In genomic region chr10:122954731-122955050, GRCh38 we compare ENCODE assay signal across 8 cellular contexts. TPM values are rescaled to one million over a fixed set of nuclear protein-coding genes. Genes with fewer than 3 reads are reported as not detected.
DNase-seq lines count a peak whose midpoint lies in the region; ATAC-seq, FAIRE-seq and TF ChIP-seq lines count a peak whose summit lies in the region.

No MANE protein-coding gene starts in this region.

- peaks cover under 1 to 15% (median 6%) of the 10 kb centered on the region in 3 donors for H3K27me3 Mint-ChIP-seq in naive B cell

- TF ChIP-seq RAD21 in IMR-90 (IDR thresholded peaks at IDR 0.05; ENCODE audit: low read length) = no peak

- no peak for DNase-seq in AG04449 (ENCODE audit: low read depth, low spot score)
- DNase-seq in IMR-90 = no peak
- DNase-seq in bronchial epithelial cell (ENCODE audit: low read depth) = no peak
- no peak for DNase-seq in naive B cell
- no peak for DNase-seq in urothelium cell line (ENCODE audit: low spot score)
- no peak for DNase-seq in NCI-H1694 (lab: John Stamatoyannopoulos, UW)

- dilution Hi-C loops in IMR-90 (cut with HindIII; ENCODE audit: low sequenced_read_pairs, unreplicated experiment) = no loop called here

- TF ChIP-seq CTCF in AG04449 (IDR thresholded peaks at IDR 0.05; ENCODE audit: insufficient read depth, low read length, missing control alignments) (no peak), IMR-90 (conservative IDR thresholded peaks at IDR 0.05; ENCODE audit: low read depth, low read length) (no peak), bronchial epithelial cell (IDR thresholded peaks at IDR 0.05; ENCODE audit: insufficient read depth, low read length, severe bottlenecking) (no peak)

- H3K4me2 ChIP-seq in IMR-90 (ENCODE audit: low read depth, low read length) = peak overlapping the region; percentile 80

- no peak overlapping the region for H3K27ac ChIP-seq in IMR-90 (ENCODE audit: insufficient read depth, low read length)

- H4K5ac ChIP-seq in IMR-90 (ENCODE audit: low read depth, low read length) = peak overlapping the region; percentile 85

- H2BK5ac ChIP-seq in IMR-90 (ENCODE audit: low read depth, low read length, poor library complexity, severe bottlenecking) = no peak overlapping the region

- peaks cover 15 to 28% (median 24%) of the 10 kb centered on the region in 3 donors for H3K4me1 Mint-ChIP-seq in naive B cell

- no peak for FAIRE-seq in bronchial epithelial cell (lab: Jason Lieb, UNC)
- no peak for FAIRE-seq in urothelium cell line (lab: Jason Lieb, UNC)

- CTCF ChIA-PET in AG04449 (lab: Yijun Ruan, JAX) = interaction anchor here (1.3 to 3.8 kb wide), 2 partner anchors 25 to 31 kb away, joined by 3 to 24 read pairs; partner anchors contain the start of gene PSTK
- CTCF ChIA-PET in IMR-90 (lab: Yijun Ruan, JAX) = no interaction called here

- ATAC-seq in IMR-90 (ENCODE audit: low read depth) (no peak), naive B cell (ENCODE audit: low read depth in 2 of 2) (no peak), HG02870 (IDR thresholded peaks at IDR 0.05; ENCODE audit: unreplicated experiment) (no peak), HG03280 (IDR thresholded peaks at IDR 0.05; ENCODE audit: unreplicated experiment) (no peak)

- H3K4ac ChIP-seq in IMR-90 (ENCODE audit: low read depth, low read length) = peak overlapping the region; percentile 94

- peaks cover under 1 to 7% of the 10 kb centered on the region in 2 donors for H3K36me3 Mint-ChIP-seq in naive B cell

- H3K9ac ChIP-seq in IMR-90 (ENCODE audit: low read depth, low read length) = no peak overlapping the region

- 63% methylated on average over 10 of the region's 13 CpGs; no CpG with 5 or more reads in 1 of the 2 experiments for WGBS in IMR-90 (ENCODE audit: extremely low coverage in 2 of 2, insufficient read length in 1 of 2), 2 experiments

- in situ Hi-C loops in IMR-90 (cut with MboI; ENCODE audit: low sequenced_read_pairs) = no loop called here

- H3K9me3 ChIP-seq in IMR-90 (ENCODE audit: control insufficient read depth, insufficient read depth, low read length) = no peaks in the 10 kb centered on the region

- H3K4me1 ChIP-seq in IMR-90 (ENCODE audit: control insufficient read depth, insufficient read depth, low read length) = no peaks in the 10 kb centered on the region

- peak overlapping the region in 3 of 6 donors; percentile 87 to 95 (median 91) for H3K27ac Mint-ChIP-seq in naive B cell

- peak overlapping the region; percentile 81 to 99 for H4K8ac ChIP-seq in IMR-90 (ENCODE audit: low read depth in 2 of 2, low read length in 2 of 2)

- no peaks in the 10 kb centered on the region for H3K27me3 ChIP-seq in IMR-90 (ENCODE audit: control insufficient read depth, insufficient read depth, low read length)
- no peaks in the 10 kb centered on the region for H3K27me3 ChIP-seq in bronchial epithelial cell (ENCODE audit: control insufficient read depth, insufficient read depth, low read length)

- H2AK5ac ChIP-seq in IMR-90 (ENCODE audit: low read depth, low read length) = no peak overlapping the region

- H3K56ac ChIP-seq in IMR-90 (ENCODE audit: extremely low read depth, insufficient read depth, low read length) = no peak overlapping the region

- peak overlapping the region; percentile 95 for H2AK9ac ChIP-seq in IMR-90 (replicated peaks; ENCODE audit: low read depth, low read length, poor library complexity)

- H3K4me3 Mint-ChIP-seq in naive B cell = peak overlapping the region; percentile 41 to 97 (median 94)

- no peak overlapping the region for H3K14ac ChIP-seq in IMR-90 (replicated peaks; ENCODE audit: low read depth, low read length)

- H3K36me3 ChIP-seq in IMR-90 (ENCODE audit: control insufficient read depth, insufficient read depth, low read length) (no peaks in the 10 kb centered on the region), bronchial epithelial cell (ENCODE audit: control insufficient read depth, insufficient read depth, low read length) (no peaks in the 10 kb centered on the region)

- H2BK120ac ChIP-seq in IMR-90 (ENCODE audit: low read depth, low read length) = peak overlapping the region; percentile 82

- BruUV-seq in IMR-90 (replicated peaks; lab: Mats Ljungman, UMichigan) = no TSS peak

- H3K9me1 ChIP-seq in IMR-90 (ENCODE audit: insufficient read depth, low read length) = peaks cover 2% of the 10 kb centered on the region; the same call in 1 of the 2 replicates

- no peaks in the 10 kb centered on the region for H4K20me1 ChIP-seq in IMR-90 (ENCODE audit: insufficient read depth, low read length)

- peak overlapping the region; percentile 99 for H2AFZ ChIP-seq in IMR-90 (replicated peaks; ENCODE audit: low read length, poor library complexity)

- TF ChIP-seq POLR2A in IMR-90 (IDR thresholded peaks at IDR 0.05; ENCODE audit: low read depth, low read length) = no peak

- H2BK15ac ChIP-seq in IMR-90 (ENCODE audit: low read depth, low read length) = no peak overlapping the region; the same call in 2 of the 3 replicates

- H4K91ac ChIP-seq in IMR-90 (ENCODE audit: insufficient read depth, low read depth, low read length) = no peak overlapping the region; the same call in 1 of the 2 replicates

- H3K4me3 ChIP-seq in AG04449 (ENCODE audit: low read depth, low read length) = peak overlapping the region; percentile 80
- H3K4me3 ChIP-seq in IMR-90 (ENCODE audit: insufficient read depth, low read depth, low read length) = peak overlapping the region; percentile 44
- peak overlapping the region; percentile 75 for H3K4me3 ChIP-seq in bronchial epithelial cell (ENCODE audit: low read depth, low read length)

- H2BK20ac ChIP-seq in IMR-90 (ENCODE audit: low read depth, low read length) = no peak overlapping the region

- no peak overlapping the region for H3K18ac ChIP-seq in IMR-90 (ENCODE audit: low read depth, low read length)

- intact Hi-C loops in IMR-90 (cut with micrococcal nuclease) = loop anchor here (5.0 kb wide), 2 partner anchors 77 to 102 kb away; partner anchors contain the start of gene FAM24B

- H3K9me3 Mint-ChIP-seq in naive B cell = peaks cover 0 to 6% (median 4%) of the 10 kb centered on the region in 7 donors

- H3K79me1 ChIP-seq in IMR-90 (ENCODE audit: low read depth in 1 of 2, low read length in 2 of 2) = peaks cover 11 to 25% of the 10 kb centered on the region in 2 experiments; a peak in 3 of 4 replicates

- no peak overlapping the region for H3K23ac ChIP-seq in IMR-90 (ENCODE audit: low read depth, low read length)

- POLR2A ChIA-PET in AG04449 (lab: Yijun Ruan, JAX) (interaction anchor here (1.4 kb wide), 1 partner anchor 26 kb away, joined by 4 read pairs; the partner anchor contains the start of gene PSTK), IMR-90 (lab: Charles Lee; ENCODE audit: unreplicated experiment) (interaction anchor here (0.6 kb wide), 1 partner anchor 14 kb away, joined by 5 read pairs; no protein-coding TSS in a partner anchor)

TF ChIP-seq in IMR-90, 13 proteins besides CTCF, POLR2A, EP300 and RAD21 (continues in another document):
- TF ChIP-seq ELK1 (IDR thresholded peaks at IDR 0.05; ENCODE audit: borderline replicate concordance, low read depth, low read length) (no peak), MXI1 (IDR thresholded peaks at IDR 0.05; ENCODE audit: borderline replicate concordance, low read depth, low read length) (no peak), CEBPB (IDR thresholded peaks at IDR 0.05; ENCODE audit: low read depth, low read length) (no peak), MAFK (IDR thresholded peaks at IDR 0.05; ENCODE audit: low read depth, low read length) (no peak), NFE2L2 (IDR thresholded peaks at IDR 0.05; ENCODE audit: low read depth, low read length) (no peak), RCOR1 (IDR thresholded peaks at IDR 0.05; ENCODE audit: insufficient replicate concordance, low read length) (no peak), CHD1 (IDR thresholded peaks at IDR 0.05; ENCODE audit: low read depth, low read length) (no peak)

RNA-seq across cellular contexts. Expression of gene C10orf88, which starts 0.7 kb away (rescaled TPM):
- total RNA-seq in IMR-90 (2012; rRNA removed) (12.2 and 16.4 TPM in 2 replicates), bronchial epithelial cell (10.0 and 15.1 TPM in 2 replicates)
- polyA plus RNA-seq in IMR-90 (2012; rRNA removed) (4.0 and 5.9 TPM in 2 replicates), naive B cell (ENCODE audit: low read depth in 6 of 6) (10 to 100 TPM in 1 of 6 donors, 1 to 10 TPM in 5; 3.4 to 12.5 (median 7.6) TPM)
- polyA plus RNA-seq in IMR-90 (2012; cell fraction: cytosol; rRNA removed) = 0.79 and 1.4 TPM in 2 replicates
- 0.58 and 8.4 TPM in 2 replicates for polyA plus RNA-seq in IMR-90 (2012; cell fraction: nucleus; rRNA removed; ENCODE audit: low replicate concordance)

RNA-seq across cellular contexts. Expression of gene PSTK, which starts 25.5 kb away (rescaled TPM):
- total RNA-seq in IMR-90 (2012; rRNA removed) (4.1 and 4.7 TPM in 2 replicates), bronchial epithelial cell (3.7 and 4.2 TPM in 2 replicates)
- polyA plus RNA-seq in IMR-90 (2012; rRNA removed) (4.2 and 5.4 TPM in 2 replicates), naive B cell (ENCODE audit: low read depth in 6 of 6) (1 to 10 TPM; 3.5 to 7.8 (median 6.7) TPM)
- 1.2 and 1.7 TPM in 2 replicates for polyA plus RNA-seq in IMR-90 (2012; cell fraction: cytosol; rRNA removed)
- polyA plus RNA-seq in IMR-90 (2012; cell fraction: nucleus; rRNA removed; ENCODE audit: low replicate concordance) = 1.6 and 7.1 TPM in 2 replicates

RNA-seq across cellular contexts. Expression of gene FAM24A, which starts 44.3 kb away (rescaled TPM):
- total RNA-seq in IMR-90 (2012; rRNA removed) (not detected in 2 replicates), bronchial epithelial cell (not detected in 2 replicates)
- polyA plus RNA-seq in IMR-90 (2012; rRNA removed) (not detected in 2 replicates), naive B cell (ENCODE audit: low read depth in 6 of 6) (not detected)
- polyA plus RNA-seq in IMR-90 (2012; cell fraction: cytosol; rRNA removed) = not detected in 2 replicates
- polyA plus RNA-seq in IMR-90 (2012; cell fraction: nucleus; rRNA removed; ENCODE audit: low replicate concordance) = not detected in 2 replicates

RNA-seq across cellular contexts. Expression of gene IKZF5, which starts 53.9 kb away (rescaled TPM):
- total RNA-seq in IMR-90 (2012; rRNA removed) (2.9 and 4.2 TPM in 2 replicates), bronchial epithelial cell (1.9 and 2.1 TPM in 2 replicates)
- polyA plus RNA-seq in IMR-90 (2012; rRNA removed) (4.4 and 5.1 TPM in 2 replicates), naive B cell (ENCODE audit: low read depth in 6 of 6) (10 to 100 TPM; 12.1 to 18.7 (median 16.0) TPM)
- 0.87 and 1.2 TPM in 2 replicates for polyA plus RNA-seq in IMR-90 (2012; cell fraction: cytosol; rRNA removed)
- 4.0 and 12.1 TPM in 2 replicates for polyA plus RNA-seq in IMR-90 (2012; cell fraction: nucleus; rRNA removed; ENCODE audit: low replicate concordance)

RNA-seq across cellular contexts. Expression of gene ACADSB, which starts 54.1 kb away (rescaled TPM):
- total RNA-seq in IMR-90 (2012; rRNA removed) (9.2 and 10.6 TPM in 2 replicates), bronchial epithelial cell (3.4 and 5.4 TPM in 2 replicates)
- polyA plus RNA-seq in IMR-90 (2012; rRNA removed) (3.8 and 6.2 TPM in 2 replicates), naive B cell (ENCODE audit: low read depth in 6 of 6) (10 to 100 TPM; 18.4 to 28.6 (median 25.1) TPM)
- 0.84 and 1.6 TPM in 2 replicates for polyA plus RNA-seq in IMR-90 (2012; cell fraction: cytosol; rRNA removed)
- polyA plus RNA-seq in IMR-90 (2012; cell fraction: nucleus; rRNA removed; ENCODE audit: low replicate concordance) = 0.72 and 6.5 TPM in 2 replicates
